In genomic region chr5:64190562-64191306, GRCh38 we compare ENCODE assay signal across 11 cellular contexts. TPM values are rescaled to one million over a fixed set of nuclear protein-coding genes. Genes with fewer than 3 reads are reported as not detected.
"Had no signal": no experiment of that assay in that cellular context is flagged by ENCODE, and none has a peak within 500 bp of the region (broad histone marks: within the 10 kb centered on the region; RNA-seq: fewer than 3 reads in every experiment).

No MANE protein-coding gene starts in this region.

- H3K36me3 Mint-ChIP-seq: activated naive CD8-positive, alpha-beta T cell treated with anti-CD3 and anti-CD28 coated beads for 36 hours; naive thymus-derived CD4-positive, alpha-beta T cell; stimulated activated effector memory CD8-positive, alpha-beta T cell treated with anti-CD3 and anti-CD28 coated beads, Interleukin-12 subunit alpha, Interleukin-12 subunit beta, amount 100 ng/mL, for 72 hours had no signal

- H3K4me1 Mint-ChIP-seq: activated naive CD8-positive, alpha-beta T cell treated with anti-CD3 and anti-CD28 coated beads for 36 hours; naive thymus-derived CD4-positive, alpha-beta T cell; stimulated activated effector memory CD8-positive, alpha-beta T cell treated with anti-CD3 and anti-CD28 coated beads, Interleukin-12 subunit alpha, Interleukin-12 subunit beta, amount 100 ng/mL, for 72 hours had no signal

- H3K27me3 Mint-ChIP-seq: activated naive CD8-positive, alpha-beta T cell treated with anti-CD3 and anti-CD28 coated beads for 36 hours had no signal

- H3K9me3 Mint-ChIP-seq: activated naive CD8-positive, alpha-beta T cell treated with anti-CD3 and anti-CD28 coated beads for 36 hours; endodermal cell had no signal

- H3K4me3 Mint-ChIP-seq: activated naive CD8-positive, alpha-beta T cell treated with anti-CD3 and anti-CD28 coated beads for 36 hours; endodermal cell; naive thymus-derived CD4-positive, alpha-beta T cell; stimulated activated effector memory CD8-positive, alpha-beta T cell treated with anti-CD3 and anti-CD28 coated beads, Interleukin-12 subunit alpha, Interleukin-12 subunit beta, amount 100 ng/mL, for 72 hours had no signal

- H3K27ac Mint-ChIP-seq: activated naive CD8-positive, alpha-beta T cell treated with anti-CD3 and anti-CD28 coated beads for 36 hours; endodermal cell; naive thymus-derived CD4-positive, alpha-beta T cell; stimulated activated effector memory CD8-positive, alpha-beta T cell treated with anti-CD3 and anti-CD28 coated beads, Interleukin-12 subunit alpha, Interleukin-12 subunit beta, amount 100 ng/mL, for 72 hours had no signal

- ATAC-seq: naive thymus-derived CD4-positive, alpha-beta T cell; stimulated activated effector memory CD8-positive, alpha-beta T cell treated with anti-CD3 and anti-CD28 coated beads, Interleukin-12 subunit alpha, Interleukin-12 subunit beta, amount 100 ng/mL, for 72 hours had no signal

- DNase-seq: activated CD4-positive, alpha-beta T cell treated with anti-CD3 and anti-CD28 coated beads, Interleukin-2, amount 50 U/mL, for 4 hours; activated CD4-positive, CD25-positive, alpha-beta regulatory T cell treated with anti-CD3 and anti-CD28 coated beads, Interleukin-2, amount 50 U/mL, for 72 hours; activated effector memory CD4-positive, alpha-beta T cell treated with anti-CD3 and anti-CD28 coated beads, Interleukin-2, amount 50 U/mL, for 16 hours; activated naive CD8-positive, alpha-beta T cell treated with anti-CD3 and anti-CD28 coated beads for 36 hours; activated T-cell treated with anti-CD3 and anti-CD28 coated beads, Interleukin-2, amount 50 U/mL, for 1 hour; brain microvascular endothelial cell; dermis blood vessel endothelial cell; endodermal cell; hypothalamus; naive thymus-derived CD4-positive, alpha-beta T cell had no signal

RNA-seq across cellular contexts. Expression of gene RNF180, which starts 25.1 kb away (rescaled TPM):
- total RNA-seq: activated naive CD8-positive, alpha-beta T cell treated with anti-CD3 and anti-CD28 coated beads for 36 hours; naive thymus-derived CD4-positive, alpha-beta T cell had no signal
